ENCODE assay signal across 8 cellular contexts in genomic region chr9:121498487-121499176, GRCh38. TPM values are rescaled to one million over a fixed set of nuclear protein-coding genes. Genes with fewer than 3 reads are reported as not detected.
DNase-seq lines count a peak whose midpoint lies in the region; ATAC-seq and TF ChIP-seq lines count a peak whose summit lies in the region.

No MANE protein-coding gene starts in this region.

- peaks cover 56 to 57% of the 10 kb centered on the region in 2 experiments for H3K4me1 ChIP-seq in neutrophil (ENCODE audit: control insufficient read depth in 1 of 2, insufficient read depth in 1 of 2, low read depth in 1 of 2, low read length in 1 of 2)

- no peaks in the 10 kb centered on the region for H3K9me3 ChIP-seq in neutrophil

- ATAC-seq in HG03175 (IDR thresholded peaks at IDR 0.05; ENCODE audit: unreplicated experiment): no peak

- TF ChIP-seq CTCF in HFF-Myc (IDR thresholded peaks at IDR 0.05; ENCODE audit: low read depth, low read length, missing control alignments) (no peak), VCaP (conservative IDR thresholded peaks at IDR 0.05) (peak; percentile 40), fibroblast of the aortic adventitia (IDR thresholded peaks at IDR 0.05; ENCODE audit: insufficient read depth, low read length) (peak; percentile 5), neutrophil (IDR thresholded peaks at IDR 0.05) (no peak)

- DNase-seq in CD1c-positive myeloid dendritic cell (ENCODE audit: extremely low spot score) (peak; percentile 54), HFF-Myc (ENCODE audit: extremely low read depth, low read depth) (no peak), fibroblast of the aortic adventitia (ENCODE audit: low read depth) (peak; percentile 58), amniotic stem cell (lab: John Stamatoyannopoulos, UW) (no peak), globus pallidus (ENCODE audit: low spot score) (no peak)

- H3K27ac ChIP-seq in VCaP: no peak overlapping the region; the same call in 1 of the 2 replicates
- H3K27ac ChIP-seq in neutrophil: peak overlapping the region; percentile 82

- H3K36me3 ChIP-seq in neutrophil: no peaks in the 10 kb centered on the region

- no peaks in the 10 kb centered on the region for H3K27me3 ChIP-seq in neutrophil

- H3K4me3 ChIP-seq in HFF-Myc (replicated peaks; ENCODE audit: low read depth, low read length): peak overlapping the region; percentile 41
- peak overlapping the region; percentile 57 for H3K4me3 ChIP-seq in fibroblast of the aortic adventitia (ENCODE audit: low read depth, low read length)
- H3K4me3 ChIP-seq in neutrophil (ENCODE audit: low read depth in 1 of 2, low read length in 1 of 2): peak overlapping the region; percentile 73 to 76

RNA-seq across cellular contexts. Expression of gene GGTA1, which starts 1.0 kb away (rescaled TPM):
- total RNA-seq in fibroblast of the aortic adventitia (ENCODE audit: low replicate concordance): 0.18 TPM in 1 of 2 replicates, not detected in the other

Comparison
In these comparisons a context has a peak if more than half of its experiments do, and no peak if none do; other contexts are left out.
1. DNase-seq: peak in CD1c-positive myeloid dendritic cell (single experiment) and fibroblast of the aortic adventitia (single experiment); none in HFF-Myc (single experiment), amniotic stem cell (single experiment) and globus pallidus (single experiment).
2. CTCF ChIP-seq: peak in VCaP (single experiment) and fibroblast of the aortic adventitia (single experiment); none in HFF-Myc (single experiment) and neutrophil (single experiment).
3. Peak in every context shown above with its lines, with median percentiles within 50 percentile points of each other: H3K4me3 ChIP-seq.